12 cellular contexts compared by ENCODE assay signal in the genomic region with DNA sequence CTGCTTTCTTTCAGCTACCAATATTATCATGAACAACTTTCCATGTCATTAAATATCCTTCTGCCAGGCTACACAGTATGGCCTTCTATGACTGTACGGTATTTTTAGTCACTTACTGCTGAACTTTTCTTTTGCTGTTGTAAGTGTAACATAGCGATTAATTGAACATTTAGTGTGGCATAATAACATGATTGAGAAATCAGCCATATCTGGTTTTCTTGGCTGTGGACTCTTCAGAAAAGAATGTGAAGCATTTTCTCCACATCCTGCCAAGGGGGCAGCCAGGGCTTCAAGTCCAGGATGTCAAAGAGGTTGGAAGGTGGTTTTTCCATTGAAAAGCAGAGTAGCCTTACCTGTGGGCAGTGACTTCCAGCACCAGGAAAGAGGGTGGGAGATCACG. TPM values are rescaled to one million over a fixed set of nuclear protein-coding genes. Genes with fewer than 3 reads are reported as not detected.
DNase-seq lines count a peak whose midpoint lies in the region; ATAC-seq and TF ChIP-seq lines count a peak whose summit lies in the region.
"Had no signal": no experiment of that assay in that cellular context is flagged by ENCODE, and none has a peak within 500 bp of the region (broad histone marks: within the 10 kb centered on the region; RNA-seq: fewer than 3 reads in every experiment).

No MANE protein-coding gene starts in this region.

- 60% methylated on average over 3 of the region's 3 CpGs for WGBS in smooth muscle cell (ENCODE audit: low lambda C conversion rate)
- 77 to 84% methylated on average over 3 of the region's 3 CpGs for WGBS in aorta, 2 donors

- no peaks in the 10 kb centered on the region for H4K20me1 ChIP-seq in HCT116 (ENCODE audit: insufficient read depth)
- H4K20me1 ChIP-seq in smooth muscle cell (ENCODE audit: low read depth) = no peaks in the 10 kb centered on the region

- no peaks in the 10 kb centered on the region for H3K9me2 ChIP-seq in HCT116 (ENCODE audit: insufficient read depth)

- TF ChIP-seq RAD21 in HCT116 (IDR thresholded peaks at IDR 0.05; ENCODE audit: low read depth) = no peak

- H3K9ac ChIP-seq in HCT116 (ENCODE audit: low read length) = no peak overlapping the region
- no peak overlapping the region for H3K9ac ChIP-seq in smooth muscle cell (ENCODE audit: low read depth)

- DNase-seq in HCT116 (ENCODE audit: low read depth, low spot score) (no peak), SW480 (ENCODE audit: low spot score) (peak; percentile 22), fibroblast of the conjunctiva (ENCODE audit: low read depth) (peak; percentile 42), smooth muscle cell (lab: John Stamatoyannopoulos, UW; ENCODE audit: unreplicated experiment) (no peak), NOMO-1 treated with dmso at 0.1 percent for 144 hours (lab: John Stamatoyannopoulos, UW; ENCODE audit: unreplicated experiment) (no peak), aorta (no peak), right atrium auricular region (ENCODE audit: low spot score) (no peak), NCI-H146 (lab: John Stamatoyannopoulos, UW) (no peak)
- DNase-seq: activated CD4-positive, CD25-positive, alpha-beta regulatory T cell; DMS79 treated with DMSO at 0.1 percent for 48 hours; KG1; Peyer's patch had no signal

- TF ChIP-seq POLR2A in HCT116 (IDR thresholded peaks at IDR 0.05; ENCODE audit: borderline replicate concordance, extremely low read depth, insufficient read depth, insufficient read length) = no peak

- peaks cover 2 to 23% of the 10 kb centered on the region in 2 experiments; a peak in 3 of 4 replicates for H3K4me1 ChIP-seq in HCT116 (ENCODE audit: control insufficient read depth in 1 of 2, insufficient read depth in 2 of 2, low read length in 2 of 2)
- H3K4me1 ChIP-seq in smooth muscle cell (ENCODE audit: low read depth) = no peaks in the 10 kb centered on the region
- H3K4me1 ChIP-seq in aorta (ENCODE audit: control insufficient read depth in 1 of 2, insufficient read depth in 2 of 2, low read length in 2 of 2) = no peaks in the 10 kb centered on the region
- peaks cover 0 to 27% of the 10 kb centered on the region in 2 donors for H3K4me1 ChIP-seq in right atrium auricular region

- POLR2A ChIA-PET in HCT116 (lab: Charles Lee) = no interaction called here

- RAD21 ChIA-PET in HCT116 (lab: Charles Lee; ENCODE audit: low non-redundant PET in 1 of 2, low total read pairs in 2 of 2, uncharacterized antibody in 2 of 2, unreplicated experiment in 2 of 2) = interaction anchor here in 1 of 2 experiments (1.5 kb wide), 1 partner anchor 9 kb away, joined by 3 read pairs; a partner anchor contains a TSS

- H3K9me3 ChIP-seq in HCT116 (ENCODE audit: control insufficient read depth in 1 of 2, insufficient read depth in 1 of 2, low read depth in 1 of 2, low read length in 2 of 2) (no peaks in the 10 kb centered on the region), smooth muscle cell (replicated peaks; ENCODE audit: low read depth) (no peaks in the 10 kb centered on the region), aorta (ENCODE audit: control insufficient read depth, low read length) (no peaks in the 10 kb centered on the region), right atrium auricular region (no peaks in the 10 kb centered on the region)

- no peaks in the 10 kb centered on the region for H3F3A ChIP-seq in smooth muscle cell (ENCODE audit: low read depth)

- peak overlapping the region; percentile 63 for H2AFZ ChIP-seq in HCT116 (ENCODE audit: low read depth, low read length, poor library complexity, severe bottlenecking)
- H2AFZ ChIP-seq in smooth muscle cell (ENCODE audit: low read depth) = no peak overlapping the region

- no peak for TF ChIP-seq CTCF in HCT116 (IDR thresholded peaks at IDR 0.05 in 2 of 3, conservative IDR thresholded peaks at IDR 0.05 in 1 of 3; ENCODE audit: borderline replicate concordance in 1 of 3, insufficient read depth in 1 of 3, low read depth in 2 of 3, low read length in 2 of 3)
- no peak for TF ChIP-seq CTCF in smooth muscle cell (IDR thresholded peaks at IDR 0.05; ENCODE audit: borderline replicate concordance, insufficient read depth, poor library complexity, severe bottlenecking)
- no peak for TF ChIP-seq CTCF in right atrium auricular region (IDR thresholded peaks at IDR 0.05)

- H3K4me3 ChIP-seq in HCT116 (replicated peaks in 1 of 2; ENCODE audit: low read depth in 1 of 2, low read length in 2 of 2) (no peak overlapping the region), smooth muscle cell (no peak overlapping the region), aorta (ENCODE audit: low read length in 2 of 2) (no peak overlapping the region), right atrium auricular region (no peak overlapping the region)
- H3K4me3 ChIP-seq: Peyer's patch had no signal

- peak; percentile 32; the same call in 1 of the 2 replicates for ATAC-seq in HCT116
- ATAC-seq in aorta (ENCODE audit: low FRiP score) = no peak

- CTCF ChIA-PET in HCT116 (lab: Charles Lee) = interaction anchor here (2.6 kb wide), 1 partner anchor 9 kb away, joined by 10 read pairs; a partner anchor contains a TSS

- H3K4me2 ChIP-seq in HCT116 (ENCODE audit: low read length) = peak overlapping the region; percentile 50
- H3K4me2 ChIP-seq in smooth muscle cell = peak overlapping the region; percentile 14

- no peaks in the 10 kb centered on the region for H3K79me2 ChIP-seq in HCT116 (ENCODE audit: insufficient read depth, low read length)
- H3K79me2 ChIP-seq in smooth muscle cell (ENCODE audit: low read depth) = no peaks in the 10 kb centered on the region

- intact Hi-C loops in HCT116 (cut with micrococcal nuclease) = no loop called here
- intact Hi-C loops in aorta (cut with DNase I) = loop anchor here in 1 of 2 donors (5.0 kb wide), 2 partner anchors 58 to 333 kb away; no protein-coding TSS in a partner anchor

- H3K27ac ChIP-seq in HCT116 (ENCODE audit: low read depth, low read length) (no peak overlapping the region), smooth muscle cell (ENCODE audit: low read depth) (no peak overlapping the region), aorta (ENCODE audit: low read depth in 1 of 2, low read length in 2 of 2) (no peak overlapping the region), right atrium auricular region (no peak overlapping the region)
- H3K27ac ChIP-seq: Peyer's patch had no signal

- H3K36me3 ChIP-seq in HCT116 (ENCODE audit: control insufficient read depth in 1 of 2, insufficient read depth in 2 of 2, low read length in 2 of 2) (no peaks in the 10 kb centered on the region), smooth muscle cell (ENCODE audit: low read depth) (no peaks in the 10 kb centered on the region), aorta (ENCODE audit: control insufficient read depth in 1 of 2, insufficient read depth in 2 of 2, low read length in 1 of 2) (no peaks in the 10 kb centered on the region), right atrium auricular region (no peaks in the 10 kb centered on the region)
- H3K36me3 ChIP-seq: Peyer's patch had no signal

- H3K27me3 ChIP-seq in HCT116 (ENCODE audit: insufficient read depth, low read length) (no peaks in the 10 kb centered on the region), smooth muscle cell (ENCODE audit: low read depth) (no peaks in the 10 kb centered on the region), aorta (ENCODE audit: control insufficient read depth in 1 of 2, insufficient read depth in 2 of 2, low read length in 1 of 2) (no peaks in the 10 kb centered on the region), right atrium auricular region (no peaks in the 10 kb centered on the region)
- H3K27me3 ChIP-seq: Peyer's patch had no signal

- no TSS peak for BruUV-seq in HCT116 (replicated peaks; lab: Mats Ljungman, UMichigan)

TF ChIP-seq in HCT116, 20 proteins besides CTCF, POLR2A, EP300 and RAD21:
- TF ChIP-seq POLR2AphosphoS5 (IDR thresholded peaks at IDR 0.05; ENCODE audit: low read depth, low read length) = no peak
TF ChIP-seq in HCT116: peak in this region for 0.

RNA-seq across cellular contexts. Expression of a gene that starts 8.8 kb away (rescaled TPM):
- total RNA-seq in HCT116 (2021; ENCODE audit: unreplicated experiment) (92.0 TPM), smooth muscle cell (77.3 and 79.5 TPM in 2 replicates), aorta (10 to 100 TPM; 69.0 to 79.0 TPM), right atrium auricular region (10 to 100 TPM; 28.7 to 36.9 TPM)
- 95.4 and 99.7 TPM in 2 replicates for polyA plus RNA-seq in HCT116 (2012)
- polyA plus RNA-seq in smooth muscle cell (115 and 144 TPM in 2 replicates), aorta (10 to 100 TPM; 41.9 to 50.0 TPM)

RNA-seq across cellular contexts. Expression of a gene that starts 58.7 kb away (rescaled TPM):
- total RNA-seq in HCT116 (2021; ENCODE audit: unreplicated experiment) (33.5 TPM), smooth muscle cell (26.2 and 31.2 TPM in 2 replicates), aorta (10 to 100 TPM; 28.6 to 45.9 TPM), right atrium auricular region (10 to 100 TPM; 14.6 to 19.1 TPM)
- 17.6 and 17.7 TPM in 2 replicates for polyA plus RNA-seq in HCT116 (2012)
- polyA plus RNA-seq in smooth muscle cell (22.5 and 26.0 TPM in 2 replicates), aorta (10 to 100 TPM in 1 of 2 donors, 1 to 10 TPM in 1; 8.3 to 26.0 TPM)

Comparison
In these comparisons a context has a peak if more than half of its experiments do, and no peak if none do; other contexts are left out.
1. DNase-seq: peak in SW480 (single experiment) and fibroblast of the conjunctiva (single experiment); none in HCT116 (single experiment), smooth muscle cell (single experiment), NOMO-1 treated with dmso at 0.1 percent for 144 hours (single experiment), aorta (0 of 2), right atrium auricular region (single experiment) and NCI-H146 (single experiment).